30 cellular contexts compared by ENCODE assay signal in the genomic region with DNA sequence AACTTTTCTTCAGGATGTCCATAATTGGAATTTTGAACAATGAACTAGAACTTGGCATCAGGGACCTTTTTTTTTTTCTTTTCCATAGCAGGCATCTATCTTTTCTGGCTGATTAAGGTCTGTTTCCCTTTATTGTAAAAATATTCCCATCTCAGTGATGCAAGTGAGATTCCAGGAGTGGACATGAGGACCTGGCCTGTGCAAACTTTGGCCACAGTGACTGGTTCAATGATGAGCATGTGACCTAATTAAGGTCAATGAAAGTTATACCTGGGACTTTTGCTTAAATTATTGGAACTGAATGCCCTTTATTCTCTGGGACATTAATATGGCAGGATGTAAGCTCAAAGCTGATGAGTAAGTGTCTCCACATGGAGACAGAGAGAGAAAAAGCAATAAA.
"Had no signal": no experiment of that assay in that cellular context is flagged by ENCODE, and none has a peak within 500 bp of the region (broad histone marks: within the 10 kb centered on the region; RNA-seq: fewer than 3 reads in every experiment).

No MANE protein-coding gene starts in this region.

- H3K27me3 ChIP-seq: adrenal gland, ascending aorta, body of pancreas, brain microvascular endothelial cell, breast epithelium, cardiac muscle cell had no signal

- DNase-seq: activated effector memory CD4-positive, alpha-beta T cell treated with anti-CD3 and anti-CD28 coated beads, Interleukin-2, amount 50 U/mL, for 16 hours; activated effector memory CD4-positive, alpha-beta T cell treated with Interleukin-2 at 50 U/mL for 16 hours; activated gamma-delta T cell; activated gamma-delta T cell treated with Interleukin-2 at 50 U/mL for 16 hours; activated naive CD4-positive, alpha-beta T cell; activated naive CD4-positive, alpha-beta T cell treated with anti-CD3 and anti-CD28 coated beads for 36 hours; activated naive CD4-positive, alpha-beta T cell treated with anti-CD3 and anti-CD28 coated beads, Interleukin-2, amount 10 ng/mL, durations not matched to agents 7 days and 5 days; activated naive CD4-positive, alpha-beta T cell treated with anti-CD3 and anti-CD28 coated beads, Interleukin-2, amount 50 U/mL, for 16 hours; activated naive CD4-positive, alpha-beta T cell treated with Interleukin-2 at 50 U/mL for 16 hours; activated naive CD8-positive, alpha-beta T cell treated with anti-CD3 and anti-CD28 coated beads for 36 hours; activated naive CD8-positive, alpha-beta T cell treated with anti-CD3 and anti-CD28 coated beads, Interleukin-2, amount 10 ng/mL, durations not matched to agents 7 days and 5 days; activated naive CD8-positive, alpha-beta T cell treated with anti-CD3 and anti-CD28 coated beads, Interleukin-2, amount 50 U/mL, for 24 hours; activated T-cell treated with anti-CD3 and anti-CD28 coated beads, Interleukin-2, amount 50 U/mL, for 1 hour; activated T-cell treated with anti-CD3 and anti-CD28 coated beads, Interleukin-2, amount 50 U/mL, for 24 hours; activated T-cell treated with anti-CD3 and anti-CD28 coated beads, Interleukin-2, amount 50 U/mL, for 4 hours; activated T-cell treated with anti-CD3 and anti-CD28 coated beads, Interleukin-2, amount 50 U/mL, for 48 hours; activated T-cell treated with anti-CD3 and anti-CD28 coated beads, Interleukin-2, amount 50 U/mL, for 72 hours; adrenal gland; amniotic stem cell; amygdala; anterior cingulate cortex; aorta; body of pancreas; brain microvascular endothelial cell; caudate nucleus; central memory CD4-positive, alpha-beta T cell; cerebellar nuclear complex had no signal

- H3K36me3 ChIP-seq: adrenal gland, ascending aorta, brain microvascular endothelial cell, breast epithelium, cardiac muscle cell had no signal

- H3K4me1 ChIP-seq: adrenal gland, ascending aorta, body of pancreas, breast epithelium had no signal

- H3K9me3 ChIP-seq: adrenal gland, ascending aorta, body of pancreas had no signal

- H3K27ac ChIP-seq: adrenal gland, ascending aorta, body of pancreas, brain microvascular endothelial cell, breast epithelium, cardiac muscle cell had no signal

- H3K4me3 ChIP-seq: adrenal gland, ascending aorta, body of pancreas, breast epithelium, cardiac muscle cell had no signal
